10 cellular contexts compared by ENCODE assay signal in genomic region chr22:37824674-37825641, GRCh38. TPM values are rescaled to one million over a fixed set of nuclear protein-coding genes. Genes with fewer than 3 reads are reported as not detected.
DNase-seq lines count a peak whose midpoint lies in the region; ATAC-seq, FAIRE-seq and TF ChIP-seq lines count a peak whose summit lies in the region.
"Had no signal": no experiment of that assay in that cellular context is flagged by ENCODE, and none has a peak within 500 bp of the region (broad histone marks: within the 10 kb centered on the region; RNA-seq: fewer than 3 reads in every experiment).

No MANE protein-coding gene starts in this region.

- peak overlapping the region; percentile 43 to 51 for H3K4me3 ChIP-seq in esophagus (ENCODE audit: low read depth in 1 of 2, low read length in 2 of 2)

- ATAC-seq in HG02642 (IDR thresholded peaks at IDR 0.05; ENCODE audit: poor library complexity, unreplicated experiment) = no peak

- H3K4me1 Mint-ChIP-seq in neural crest cell = peaks cover 11% of the 10 kb centered on the region

- no peaks in the 10 kb centered on the region for H3K27me3 ChIP-seq in esophagus (ENCODE audit: control insufficient read depth in 1 of 2, insufficient read depth in 2 of 2, low read length in 2 of 2)

- no peak for TF ChIP-seq CTCF in neural crest cell (conservative IDR thresholded peaks at IDR 0.05)

- H3K27ac ChIP-seq in esophagus (ENCODE audit: low read depth in 2 of 2, low read length in 1 of 2) = no peak overlapping the region

- H3K27ac Mint-ChIP-seq in neural crest cell (ENCODE audit: unreplicated experiment) = no peak overlapping the region

- H3K36me3 ChIP-seq in esophagus (ENCODE audit: control insufficient read depth in 2 of 2, insufficient read depth in 2 of 2, low read length in 1 of 2) = peaks cover 0 to 8% of the 10 kb centered on the region in 2 donors

- peaks cover 55% of the 10 kb centered on the region for H3K27me3 Mint-ChIP-seq in neural crest cell (ENCODE audit: low read depth)

- H3K9me3 ChIP-seq in esophagus (ENCODE audit: control insufficient read depth in 2 of 2, insufficient read depth in 1 of 2, low read depth in 1 of 2, low read length in 1 of 2) = no peaks in the 10 kb centered on the region

- peak overlapping the region; percentile 77 for H3K4me3 Mint-ChIP-seq in neural crest cell

- WGBS in esophagus, 2 donors = 8 to 13% methylated on average over 98 to 135 of the region's 135 CpGs

- DNase-seq in COLO668 (lab: John Stamatoyannopoulos, UW; ENCODE audit: unreplicated experiment) (peak; percentile 60), RPMI7951 (ENCODE audit: low read depth) (peak; percentile 20), neural crest cell (ENCODE audit: low read depth, low spot score) (no peak), NCI-H2107 treated with DMSO at 0.1 percent for 48 hours (lab: John Stamatoyannopoulos, UW; ENCODE audit: unreplicated experiment) (no peak), NCI-H345 (lab: John Stamatoyannopoulos, UW) (no peak), RCC 7860 (ENCODE audit: low spot score) (no peak)
- DNase-seq: NCI-H1694 treated with DMSO at 0.1 percent for 48 hours had no signal

- H3K4me1 ChIP-seq in esophagus (ENCODE audit: control insufficient read depth in 2 of 2, insufficient read depth in 2 of 2, low read length in 1 of 2) = peaks cover 9% of the 10 kb centered on the region in 2 donors

- peaks cover 9% of the 10 kb centered on the region for H3K36me3 Mint-ChIP-seq in neural crest cell (ENCODE audit: low read depth)

- H3K9me3 Mint-ChIP-seq in neural crest cell = no peaks in the 10 kb centered on the region

- no peak for FAIRE-seq in RCC 7860 (lab: Jason Lieb, UNC)

RNA-seq across cellular contexts. Expression of gene GALR3, which starts 1.8 kb away (rescaled TPM):
- not detected in 2 replicates for total RNA-seq in RPMI7951 (2014; rRNA removed; shearing (Covaris generic))
- polyA plus RNA-seq in esophagus = under 1 TPM in 1 of 2 donors, not detected in 1; 0.02 TPM
- total RNA-seq in neural crest cell = 0.49 TPM in 1 of 2 replicates, not detected in the other
- total RNA-seq: pulmonary artery endothelial cell had no signal

RNA-seq across cellular contexts. Expression of gene GCAT, which starts 17.2 kb away (rescaled TPM):
- total RNA-seq in RPMI7951 (2014; rRNA removed; shearing (Covaris generic)) = 15.1 and 24.4 TPM in 2 replicates
- polyA plus RNA-seq in esophagus = 10 to 100 TPM; 20.1 to 31.8 TPM
- total RNA-seq in neural crest cell = 53.1 and 55.8 TPM in 2 replicates

RNA-seq across cellular contexts. Expression of gene ANKRD54, which starts 19.2 kb away (rescaled TPM):
- 26.0 and 26.8 TPM in 2 replicates for total RNA-seq in RPMI7951 (2014; rRNA removed; shearing (Covaris generic))
- polyA plus RNA-seq in esophagus = 10 to 100 TPM; 15.2 to 18.7 TPM
- 31.3 and 31.7 TPM in 2 replicates for total RNA-seq in neural crest cell

RNA-seq across cellular contexts. Expression of gene EIF3L, which starts 24.3 kb away (rescaled TPM):
- total RNA-seq in RPMI7951 (2014; rRNA removed; shearing (Covaris generic)) = 299 and 374 TPM in 2 replicates
- 100 to 1,000 TPM; 113 to 265 TPM for polyA plus RNA-seq in esophagus
- total RNA-seq in neural crest cell = 725 and 748 TPM in 2 replicates

Comparison
In these comparisons a context has a peak if more than half of its experiments do, and no peak if none do; other contexts are left out.
1. DNase-seq: peak in COLO668 (single experiment) and RPMI7951 (single experiment); none in neural crest cell (single experiment), NCI-H2107 treated with DMSO at 0.1 percent for 48 hours (single experiment), NCI-H345 (single experiment) and RCC 7860 (single experiment).